In genomic region chr7:101813414-101814019, GRCh38 we compare ENCODE assay signal across 9 cellular contexts. TPM values are rescaled to one million over a fixed set of nuclear protein-coding genes. Genes with fewer than 3 reads are reported as not detected.
DNase-seq lines count a peak whose midpoint lies in the region; ATAC-seq and TF ChIP-seq lines count a peak whose summit lies in the region.
"Had no signal": no experiment of that assay in that cellular context is flagged by ENCODE, and none has a peak within 500 bp of the region (broad histone marks: within the 10 kb centered on the region; RNA-seq: fewer than 3 reads in every experiment).

No MANE protein-coding gene starts in this region.

- H3K27me3 ChIP-seq in cardiac muscle cell (peaks cover 8% of the 10 kb centered on the region), right lobe of liver (no peaks in the 10 kb centered on the region), upper lobe of left lung (no peaks in the 10 kb centered on the region)

- no peak overlapping the region for H3K27ac Mint-ChIP-seq in activated T-helper 1 cell treated with anti-CD3 and anti-CD28 coated beads, Interleukin-12 subunit alpha, Interleukin-12 subunit beta, Interleukin-2, Interleukin-4 antibody, amounts not matched to agents 30 ng/mL and 10 ng/mL and 1 ng/mL, durations not matched to agents 14 hours and 24 hours and 36 hours

- TF ChIP-seq CTCF in cardiac muscle cell (IDR thresholded peaks at IDR 0.05; ENCODE audit: low read depth, low read length) (no peak), right lobe of liver (IDR thresholded peaks at IDR 0.05) (no peak), upper lobe of left lung (IDR thresholded peaks at IDR 0.05) (no peak)

- H3K36me3 ChIP-seq in cardiac muscle cell (no peaks in the 10 kb centered on the region), right lobe of liver (no peaks in the 10 kb centered on the region), upper lobe of left lung (no peaks in the 10 kb centered on the region)

- 31% methylated on average over 5 of the region's 5 CpGs for WGBS in right lobe of liver (ENCODE audit: insufficient coverage, low coverage, low lambda C conversion rate, missing lambda C conversion rate)
- WGBS in upper lobe of left lung, 2 donors: 34 to 45% methylated on average over 5 of the region's 5 CpGs

- no peaks in the 10 kb centered on the region for H3K9me3 Mint-ChIP-seq in activated T-helper 1 cell treated with anti-CD3 and anti-CD28 coated beads, Interleukin-12 subunit alpha, Interleukin-12 subunit beta, Interleukin-2, Interleukin-4 antibody, amounts not matched to agents 30 ng/mL and 10 ng/mL and 1 ng/mL, durations not matched to agents 14 hours and 24 hours and 36 hours

- H3K4me1 ChIP-seq in cardiac muscle cell (ENCODE audit: low read depth): peaks cover 18% of the 10 kb centered on the region
- peaks cover 0 to 14% (median 5%) of the 10 kb centered on the region in 4 donors for H3K4me1 ChIP-seq in right lobe of liver
- peaks cover 3 to 29% (median 11%) of the 10 kb centered on the region in 4 donors for H3K4me1 ChIP-seq in upper lobe of left lung

- H3K27me3 Mint-ChIP-seq in activated T-helper 1 cell treated with anti-CD3 and anti-CD28 coated beads, Interleukin-12 subunit alpha, Interleukin-12 subunit beta, Interleukin-2, Interleukin-4 antibody, amounts not matched to agents 30 ng/mL and 10 ng/mL and 1 ng/mL, durations not matched to agents 14 hours and 24 hours and 36 hours (ENCODE audit: insufficient read depth): peaks cover 23% of the 10 kb centered on the region

- no peak for ATAC-seq in Right ventricle myocardium inferior
- ATAC-seq in right lobe of liver: no peak
- ATAC-seq in upper lobe of left lung (ENCODE audit: low FRiP score in 2 of 2): no peak
- no peak for ATAC-seq in HG02981 (IDR thresholded peaks at IDR 0.05; ENCODE audit: unreplicated experiment)

- H3K9me3 ChIP-seq in cardiac muscle cell (ENCODE audit: low read depth): no peaks in the 10 kb centered on the region
- H3K9me3 ChIP-seq in right lobe of liver: no peaks in the 10 kb centered on the region
- H3K9me3 ChIP-seq in upper lobe of left lung: no peaks in the 10 kb centered on the region

- H3K27ac ChIP-seq in cardiac muscle cell: no peak overlapping the region
- H3K27ac ChIP-seq in right lobe of liver: no peak overlapping the region
- H3K27ac ChIP-seq in upper lobe of left lung: peak overlapping the region in 1 of 4 donors; percentile 95

- peak overlapping the region; percentile 68 for H3K4me3 ChIP-seq in cardiac muscle cell
- H3K4me3 ChIP-seq in right lobe of liver: peak overlapping the region; percentile 64 to 84 (median 64)
- H3K4me3 ChIP-seq in upper lobe of left lung: peak overlapping the region in 3 of 4 donors; percentile 70 to 96 (median 87)

- intact Hi-C loops in Right ventricle myocardium inferior (cut with DNase I) (loop anchor here (1.0 to 10.0 kb wide), 5 partner anchors 71 to 311 kb away; no protein-coding TSS in a partner anchor), right lobe of liver (cut with DNase I) (loop anchor here in 1 of 2 donors (10.0 kb wide), 1 partner anchor 119 kb away; no protein-coding TSS in a partner anchor)
- intact Hi-C loops in activated T-helper 1 cell treated with anti-CD3 and anti-CD28 coated beads, Interleukin-12 subunit alpha, Interleukin-12 subunit beta, Interleukin-2, Interleukin-4 antibody, amounts not matched to agents 30 ng/mL and 10 ng/mL and 1 ng/mL, durations not matched to agents 14 hours and 24 hours and 36 hours (cut with micrococcal nuclease): loop anchor here (1.0 to 2.0 kb wide), 4 partner anchors 43 to 423 kb away; no protein-coding TSS in a partner anchor

- H3K4me3 Mint-ChIP-seq in activated T-helper 1 cell treated with anti-CD3 and anti-CD28 coated beads, Interleukin-12 subunit alpha, Interleukin-12 subunit beta, Interleukin-2, Interleukin-4 antibody, amounts not matched to agents 30 ng/mL and 10 ng/mL and 1 ng/mL, durations not matched to agents 14 hours and 24 hours and 36 hours: peak overlapping the region; percentile 64

- no peak for TF ChIP-seq EP300 in upper lobe of left lung (IDR thresholded peaks at IDR 0.05)

- peaks cover 9% of the 10 kb centered on the region for H3K4me1 Mint-ChIP-seq in activated T-helper 1 cell treated with anti-CD3 and anti-CD28 coated beads, Interleukin-12 subunit alpha, Interleukin-12 subunit beta, Interleukin-2, Interleukin-4 antibody, amounts not matched to agents 30 ng/mL and 10 ng/mL and 1 ng/mL, durations not matched to agents 14 hours and 24 hours and 36 hours (ENCODE audit: low read depth)

- TF ChIP-seq POLR2A in right lobe of liver (IDR thresholded peaks at IDR 0.05) (no peak), upper lobe of left lung (IDR thresholded peaks at IDR 0.05) (no peak)

- DNase-seq in cardiac muscle cell (ENCODE audit: low read depth in 1 of 2, low spot score in 1 of 2): no peak
- DNase-seq in Right ventricle myocardium inferior (ENCODE audit: missing footprints): no peak
- no peak for DNase-seq in activated T-helper 1 cell treated with anti-CD3 and anti-CD28 coated beads, Interleukin-12 subunit alpha, Interleukin-12 subunit beta, Interleukin-2, Interleukin-4 antibody, amounts not matched to agents 30 ng/mL and 10 ng/mL and 1 ng/mL, durations not matched to agents 14 hours and 24 hours and 36 hours (ENCODE audit: low spot score)
- no peak for DNase-seq in right lobe of liver
- no peak for DNase-seq in upper lobe of left lung
- no peak for DNase-seq in HT-29 (ENCODE audit: low spot score)
- DNase-seq in KG1 (lab: John Stamatoyannopoulos, UW): no peak
- DNase-seq: NCI-H1092 had no signal

- H3K36me3 Mint-ChIP-seq in activated T-helper 1 cell treated with anti-CD3 and anti-CD28 coated beads, Interleukin-12 subunit alpha, Interleukin-12 subunit beta, Interleukin-2, Interleukin-4 antibody, amounts not matched to agents 30 ng/mL and 10 ng/mL and 1 ng/mL, durations not matched to agents 14 hours and 24 hours and 36 hours (ENCODE audit: low read depth): peaks cover 2% of the 10 kb centered on the region

RNA-seq across cellular contexts. Expression of gene CUX1, which starts 3.9 kb away (rescaled TPM):
- total RNA-seq in cardiac muscle cell (71.7 and 85.3 TPM in 2 replicates), Right ventricle myocardium inferior (107 TPM), right lobe of liver (10 to 100 TPM; 34.3 to 53.1 (median 40.6) TPM), upper lobe of left lung (100 to 1,000 TPM; 106 to 188 (median 115) TPM)
- polyA plus RNA-seq in cardiac muscle cell: 66.6 and 67.7 TPM in 2 replicates
- total RNA-seq in activated T-helper 1 cell treated with anti-CD3 and anti-CD28 coated beads, Interleukin-12 subunit alpha, Interleukin-12 subunit beta, Interleukin-2, Interleukin-4 antibody, amounts not matched to agents 30 ng/mL and 10 ng/mL and 1 ng/mL, durations not matched to agents 14 hours and 24 hours and 36 hours: 26.1 and 26.9 TPM in 2 replicates
- total RNA-seq in HT-29 (2014; rRNA removed; shearing (Covaris generic)): 41.9 and 48.3 TPM in 2 replicates
